In genomic region chr19:58034476-58034790, GRCh38 we compare ENCODE assay signal across 13 cellular contexts. TPM values are rescaled to one million over a fixed set of nuclear protein-coding genes. Genes with fewer than 3 reads are reported as not detected.
DNase-seq lines count a peak whose midpoint lies in the region; TF ChIP-seq lines count a peak whose summit lies in the region.
"Had no signal": no experiment of that assay in that cellular context is flagged by ENCODE, and none has a peak within 500 bp of the region (broad histone marks: within the 10 kb centered on the region; RNA-seq: fewer than 3 reads in every experiment).

No MANE protein-coding gene starts in this region.

- TF ChIP-seq POLR2A in prostate gland (IDR thresholded peaks at IDR 0.05) (no peak), tibial nerve (IDR thresholded peaks at IDR 0.05) (no peak)

- intact Hi-C loops in prostate gland (cut with DNase I) = no loop called here

- H3K9me3 ChIP-seq in BE2C (peaks cover 3% of the 10 kb centered on the region; the same call in 1 of the 2 replicates), iPS DF 6.9 (ENCODE audit: control insufficient read depth, insufficient read depth, low read length) (no peaks in the 10 kb centered on the region; the same call in 1 of the 2 replicates), prostate gland (no peaks in the 10 kb centered on the region), tibial nerve (peaks cover 0 to 91% (median 4%) of the 10 kb centered on the region in 4 donors), MM.1S (replicated peaks; ENCODE audit: insufficient read depth, low read length) (no peaks in the 10 kb centered on the region)

- H4K20me1 ChIP-seq in MM.1S (ENCODE audit: insufficient read depth, low read length) = no peaks in the 10 kb centered on the region

- H2AFZ ChIP-seq in MM.1S (ENCODE audit: low read length) = no peak overlapping the region

- H3K4me1 ChIP-seq in BE2C (no peaks in the 10 kb centered on the region), iPS DF 6.9 (ENCODE audit: control insufficient read depth, insufficient read depth, low read length) (peaks cover 5% of the 10 kb centered on the region; the same call in 1 of the 2 replicates), prostate gland (replicated peaks) (no peaks in the 10 kb centered on the region), tibial nerve (no peaks in the 10 kb centered on the region), MM.1S (ENCODE audit: low read length) (no peaks in the 10 kb centered on the region)

- no peaks in the 10 kb centered on the region for H3F3A ChIP-seq in MM.1S (ENCODE audit: insufficient read depth, low read length)

- H3K4me3 ChIP-seq in BE2C (ENCODE audit: low read depth, low read length) (peak overlapping the region; percentile 32), iPS DF 6.9 (ENCODE audit: low read length) (peak overlapping the region; percentile 66; the same call in 1 of the 2 replicates), prostate gland (peak overlapping the region; percentile 37 to 54), tibial nerve (peak overlapping the region in 1 of 4 donors; percentile 51), MM.1S (ENCODE audit: low read length) (no peak overlapping the region)

- TF ChIP-seq CTCF in BE2C (IDR thresholded peaks at IDR 0.05; ENCODE audit: low read depth, low read length) (no peak), VCaP (conservative IDR thresholded peaks at IDR 0.05) (no peak), prostate gland (IDR thresholded peaks at IDR 0.05) (no peak), tibial nerve (IDR thresholded peaks at IDR 0.05) (no peak), MM.1S (IDR thresholded peaks at IDR 0.05; ENCODE audit: low read length) (no peak)

- H3K9me2 ChIP-seq in MM.1S (replicated peaks; ENCODE audit: insufficient read depth, low read length) = no peaks in the 10 kb centered on the region

- H3K27me3 ChIP-seq in BE2C (no peaks in the 10 kb centered on the region), iPS DF 6.9 (ENCODE audit: control insufficient read depth, insufficient read depth, low read length) (no peaks in the 10 kb centered on the region), prostate gland (replicated peaks; ENCODE audit: insufficient read depth) (no peaks in the 10 kb centered on the region), tibial nerve (peaks cover 0 to 20% of the 10 kb centered on the region in 2 donors), MM.1S (replicated peaks; ENCODE audit: insufficient read depth, low read length) (no peaks in the 10 kb centered on the region)

- H3K27ac ChIP-seq in VCaP (peak overlapping the region; percentile 90), iPS DF 6.9 (ENCODE audit: low read length) (no peak overlapping the region), prostate gland (no peak overlapping the region), tibial nerve (peak overlapping the region in 1 of 4 donors; percentile 67), MM.1S (ENCODE audit: low read length) (no peak overlapping the region)

- H3K4me2 ChIP-seq in MM.1S (ENCODE audit: low read depth, low read length) = no peak overlapping the region

- no peak for TF ChIP-seq EP300 in tibial nerve (IDR thresholded peaks at IDR 0.05)

- H3K36me3 ChIP-seq in BE2C (no peaks in the 10 kb centered on the region), iPS DF 6.9 (ENCODE audit: control insufficient read depth, insufficient read depth, low read length) (no peaks in the 10 kb centered on the region; the same call in 1 of the 2 replicates), prostate gland (no peaks in the 10 kb centered on the region), tibial nerve (peaks cover 0 to 9% (median 0%) of the 10 kb centered on the region in 3 donors), MM.1S (replicated peaks; ENCODE audit: insufficient read depth, low read length) (no peaks in the 10 kb centered on the region)

- no CpG with 5 or more reads among the region's 19 CpGs for WGBS in iPS DF 6.9 (ENCODE audit: insufficient coverage, insufficient read length)
- 5% methylated on average over 19 of the region's 19 CpGs for WGBS in prostate gland
- WGBS in tibial nerve, 2 donors = 4% methylated on average over 17 to 19 of the region's 19 CpGs

- no peak overlapping the region for H3K9ac ChIP-seq in MM.1S (ENCODE audit: low read length)

- no peak for DNase-seq in BE2C
- no peak for DNase-seq in iPS DF 6.9 (ENCODE audit: low read depth, low spot score)
- DNase-seq in prostate gland (ENCODE audit: low spot score) = no peak
- DNase-seq in NCI-H187 (lab: John Stamatoyannopoulos, UW) = no peak
- no peak for DNase-seq in tibial nerve (ENCODE audit: low spot score in 2 of 2)
- DNase-seq in NOMO-1 treated with DMSO at 0.1 percent for 48 hours (lab: John Stamatoyannopoulos, UW; ENCODE audit: unreplicated experiment) = no peak
- no peak for DNase-seq in MM.1S
- DNase-seq: activated CD4-positive, alpha-beta T cell treated with anti-CD3 and anti-CD28 coated beads, Interleukin-2, amount 50 U/mL, for 1 hour; activated gamma-delta T cell; NCI-H146 had no signal

- no peaks in the 10 kb centered on the region for H3K79me2 ChIP-seq in MM.1S (ENCODE audit: low read length)

RNA-seq across cellular contexts. Expression of gene ZSCAN1, which starts 0.6 kb away (rescaled TPM):
- 0.94 TPM for polyA plus RNA-seq in BE2C (2012; ENCODE audit: insufficient read depth, insufficient read length, low read depth)
- 1 to 10 TPM; 2.2 to 5.2 TPM for total RNA-seq in prostate gland
- total RNA-seq in tibial nerve = 1 to 10 TPM in 1 of 4 donors, not detected in 3; 1.5 TPM
- total RNA-seq: CD4-positive, alpha-beta memory T cell; HT-29 had no signal
- polyA plus RNA-seq: CD4-positive, alpha-beta memory T cell had no signal

RNA-seq across cellular contexts. Expression of gene ZNF135, which starts 24.6 kb away (rescaled TPM):
- 2.7 TPM for polyA plus RNA-seq in BE2C (2012; ENCODE audit: insufficient read depth, insufficient read length, low read depth)
- total RNA-seq in prostate gland (10 to 100 TPM; 13.4 to 19.3 TPM), tibial nerve (10 to 100 TPM in 1 of 4 donors, 1 to 10 TPM in 3; 6.7 to 11.1 (median 9.5) TPM)
- total RNA-seq: HT-29 had no signal

RNA-seq across cellular contexts. Expression of gene ZNF606, which starts 31.8 kb away (rescaled TPM):
- 8.2 TPM for polyA plus RNA-seq in BE2C (2012; ENCODE audit: insufficient read depth, insufficient read length, low read depth)
- 10 to 100 TPM; 44.7 to 51.3 TPM for total RNA-seq in prostate gland
- total RNA-seq in tibial nerve = 10 to 100 TPM; 24.6 to 44.4 (median 37.7) TPM
- total RNA-seq: HT-29 had no signal
